ENCODE assay signal across 17 cellular contexts in genomic region chr6:28841290-28841689, GRCh38.
DNase-seq lines count a peak whose midpoint lies in the region; ATAC-seq and TF ChIP-seq lines count a peak whose summit lies in the region.
"Had no signal": no experiment of that assay in that cellular context is flagged by ENCODE, and none has a peak within 500 bp of the region (broad histone marks: within the 10 kb centered on the region; RNA-seq: fewer than 3 reads in every experiment).

No MANE protein-coding gene starts in this region.

- H3F3A ChIP-seq in OCI-LY1 (ENCODE audit: insufficient read depth, low read length) = no peaks in the 10 kb centered on the region

- H3K27ac Mint-ChIP-seq in endodermal cell = no peak overlapping the region
- H3K27ac Mint-ChIP-seq: activated B cell treated with CpG ODN at 0.5 μM for 24 hours; activated naive CD8-positive, alpha-beta T cell treated with anti-CD3 and anti-CD28 coated beads, Interleukin-2, amount 50 U/mL, for 24 hours had no signal

- H3K4me2 ChIP-seq in OCI-LY1 (ENCODE audit: low read length) = no peak overlapping the region

- H3K9me3 Mint-ChIP-seq in endodermal cell = no peaks in the 10 kb centered on the region
- H3K9me3 Mint-ChIP-seq: activated B cell treated with CpG ODN at 0.5 μM for 24 hours; activated naive CD8-positive, alpha-beta T cell treated with anti-CD3 and anti-CD28 coated beads, Interleukin-2, amount 50 U/mL, for 24 hours had no signal

- H3K4me1 ChIP-seq in OCI-LY1 (ENCODE audit: insufficient read depth, low read length, severe bottlenecking) (peaks cover 8% of the 10 kb centered on the region), endodermal cell (ENCODE audit: control insufficient read depth, insufficient read depth, low read length) (no peaks in the 10 kb centered on the region)

- H3K27me3 ChIP-seq in OCI-LY1 (ENCODE audit: insufficient read depth, low read length) (no peaks in the 10 kb centered on the region), endodermal cell (ENCODE audit: control insufficient read depth, insufficient read depth, low read length, poor library complexity, severe bottlenecking) (peaks cover 11% of the 10 kb centered on the region)
- H3K27me3 ChIP-seq: ovary had no signal

- H3K36me3 ChIP-seq in OCI-LY1 (ENCODE audit: insufficient read depth, low read length) (no peaks in the 10 kb centered on the region), endodermal cell (ENCODE audit: control insufficient read depth, insufficient read depth, low read length) (no peaks in the 10 kb centered on the region)
- H3K36me3 ChIP-seq: ovary had no signal

- no peak overlapping the region for H3K4me3 Mint-ChIP-seq in endodermal cell
- H3K4me3 Mint-ChIP-seq: activated B cell treated with CpG ODN at 0.5 μM for 24 hours; activated naive CD8-positive, alpha-beta T cell treated with anti-CD3 and anti-CD28 coated beads, Interleukin-2, amount 50 U/mL, for 24 hours had no signal

- H4K20me1 ChIP-seq in OCI-LY1 (ENCODE audit: insufficient read depth, low read length) = no peaks in the 10 kb centered on the region

- no peak overlapping the region for H3K9ac ChIP-seq in OCI-LY1 (ENCODE audit: low read length)
- H3K9ac ChIP-seq in endodermal cell (ENCODE audit: extremely low read depth, low read length, poor library complexity, severe bottlenecking) = no peak overlapping the region

- H3K27me3 Mint-ChIP-seq in endodermal cell (ENCODE audit: insufficient read depth) = peaks cover 35% of the 10 kb centered on the region

- H3K4me3 ChIP-seq in GM12864 (ENCODE audit: low read depth, low read length) = no peak overlapping the region
- H3K4me3 ChIP-seq in OCI-LY1 (ENCODE audit: low read depth, low read length, poor library complexity, severe bottlenecking) = no peak overlapping the region
- H3K4me3 ChIP-seq in endodermal cell (ENCODE audit: low read length) = no peak overlapping the region
- H3K4me3 ChIP-seq: ovary had no signal

- H2AFZ ChIP-seq in OCI-LY1 (ENCODE audit: low read length) = no peak overlapping the region

- in situ Hi-C loops in ACHN (cut with HindIII; ENCODE audit: low pct_ligation_motif_present, low pct_unique_long_range_greater_than_20kb, low sequenced_read_pairs) = no loop called here

- H3K9me3 ChIP-seq in OCI-LY1 (ENCODE audit: low read length) (no peaks in the 10 kb centered on the region), endodermal cell (ENCODE audit: control insufficient read depth, low read length) (no peaks in the 10 kb centered on the region)
- H3K9me3 ChIP-seq: ovary had no signal

- whole genome bisulfite sequencing in endodermal cell (ENCODE audit: insufficient coverage in 1 of 2, insufficient read length in 1 of 2), 2 experiments = 52% methylated on average over 3 of the region's 3 CpGs; no CpG with 5 or more reads in 1 of the 2 experiments

- H3K27ac ChIP-seq in OCI-LY1 (ENCODE audit: low read depth, low read length, poor library complexity, severe bottlenecking) (no peak overlapping the region), endodermal cell (ENCODE audit: low read depth, low read length) (no peak overlapping the region)
- H3K27ac ChIP-seq: ovary had no signal

- TF ChIP-seq CTCF in GM12864 (IDR thresholded peaks at IDR 0.05; ENCODE audit: low read depth, low read length, missing control alignments) (peak; percentile 27), OCI-LY1 (IDR thresholded peaks at IDR 0.05; ENCODE audit: low read length) (0 out of 2 replicates have a peak, but pooled peaks have one; percentile 5), endodermal cell (conservative IDR thresholded peaks at IDR 0.05) (peak; percentile 67)

- H3K9me2 ChIP-seq in OCI-LY1 (ENCODE audit: low read depth, low read length) = no peaks in the 10 kb centered on the region

- no peak for ATAC-seq in HG02759 (IDR thresholded peaks at IDR 0.05; ENCODE audit: unreplicated experiment)
- ATAC-seq: activated naive CD8-positive, alpha-beta T cell treated with anti-CD3 and anti-CD28 coated beads, Interleukin-2, amount 50 U/mL, for 24 hours; left cardiac atrium had no signal

- intact Hi-C loops in head of caudate nucleus (cut with DNase I) = no loop called here

- DNase-seq in ACHN (peak; percentile 12), GM12864 (ENCODE audit: low read depth) (no peak), endodermal cell (peak; percentile 73), hippocampal formation (lab: John Stamatoyannopoulos, UW) (no peak), head of caudate nucleus (no peak)
- DNase-seq in stimulated activated CD4-positive, alpha-beta T cell treated with anti-CD3 and anti-CD28 coated beads, Interleukin-15, amount 100 ng/mL, for 24 hours = no peak
- DNase-seq: activated B cell treated with CpG ODN at 0.5 μM for 24 hours; activated naive CD8-positive, alpha-beta T cell treated with anti-CD3 and anti-CD28 coated beads, Interleukin-2, amount 50 U/mL, for 24 hours; AML-193; left cardiac atrium; NCI-H510A treated with DMSO at 0.1 percent for 48 hours; ovary; stimulated activated CD4-positive, alpha-beta T cell treated with anti-CD3 and anti-CD28 coated beads, Interleukin-4, amount 100 ng/mL, for 1 hour; stimulated activated CD8-positive, alpha-beta memory T cell treated with anti-CD3 and anti-CD28 coated beads, Interleukin-4, amount 100 ng/mL, for 48 hours; T-helper 1 cell had no signal

- no peaks in the 10 kb centered on the region for H3K36me3 Mint-ChIP-seq in endodermal cell (ENCODE audit: low read depth)

- no peaks in the 10 kb centered on the region for H3K79me2 ChIP-seq in OCI-LY1 (ENCODE audit: insufficient read depth, low read length)

- H3K4me1 Mint-ChIP-seq in endodermal cell = peaks cover 1% of the 10 kb centered on the region

Comparison
In these comparisons a context has a peak if more than half of its experiments do, and no peak if none do; other contexts are left out.
1. DNase-seq: peak in ACHN (single experiment) and endodermal cell (single experiment); none in GM12864 (single experiment), stimulated activated CD4-positive, alpha-beta T cell treated with anti-CD3 and anti-CD28 coated beads, Interleukin-15, amount 100 ng/mL, for 24 hours (single experiment), hippocampal formation (0 of 2) and head of caudate nucleus (0 of 42).
2. CTCF ChIP-seq: peak in every context shown above with its lines; median percentile 67 in endodermal cell; 27 in GM12864; 5 in OCI-LY1.